In genomic region chrX:31588355-31588754, GRCh38 we compare ENCODE assay signal across 9 cellular contexts.
"Had no signal": no experiment of that assay in that cellular context is flagged by ENCODE, and none has a peak within 500 bp of the region (broad histone marks: within the 10 kb centered on the region; RNA-seq: fewer than 3 reads in every experiment).

No MANE protein-coding gene starts in this region.

- DNase-seq: GM23248, GOT3, H7, IMR-90, KG1 had no signal

- H3K36me3 ChIP-seq: HAP-1 had no signal

- H3K27ac ChIP-seq: GM23248 had no signal

- H3K4me3 ChIP-seq: GM23248, HAP-1, K562 had no signal

- H3K4me1 ChIP-seq: HAP-1 had no signal

- H3K9me3 ChIP-seq: HAP-1 had no signal

- FAIRE-seq: HTR-8/SVneo, K562 had no signal

- ATAC-seq: HCT116, K562 had no signal
